Comparison of ENCODE assay signal across 24 cellular contexts in the genomic region with DNA sequence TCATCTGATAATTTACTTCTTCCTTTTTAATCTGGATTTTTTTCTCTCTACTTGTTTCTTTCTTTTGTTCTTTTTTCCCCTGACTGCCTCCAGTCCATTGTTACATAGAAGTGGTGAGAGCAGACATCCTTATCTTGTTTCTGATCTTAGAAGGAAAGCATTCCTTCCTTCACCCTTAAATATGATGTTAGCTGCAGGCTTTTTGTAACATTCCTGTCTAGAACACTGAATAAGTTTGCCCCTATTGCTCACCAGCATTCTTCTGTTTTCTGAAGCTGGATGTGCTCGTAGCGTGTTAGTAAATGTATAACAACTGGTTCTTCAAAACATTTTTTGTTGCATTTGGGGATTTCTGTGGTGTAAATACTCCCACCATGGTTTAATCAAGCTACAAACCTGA.
DNase-seq lines count a peak whose midpoint lies in the region; ATAC-seq, FAIRE-seq and TF ChIP-seq lines count a peak whose summit lies in the region.
"Had no signal": no experiment of that assay in that cellular context is flagged by ENCODE, and none has a peak within 500 bp of the region (broad histone marks: within the 10 kb centered on the region; RNA-seq: fewer than 3 reads in every experiment).

No MANE protein-coding gene starts in this region.

- H3K18ac ChIP-seq in mesendoderm (ENCODE audit: low read length) = no peak overlapping the region

- H3K79me2 ChIP-seq in mesendoderm (ENCODE audit: control insufficient read depth, insufficient read depth, low read length) = no peaks in the 10 kb centered on the region

- H3K27me3 ChIP-seq in mesendoderm (ENCODE audit: insufficient read depth, low read length, poor library complexity) = no peaks in the 10 kb centered on the region
- H3K27me3 ChIP-seq: ascending aorta, heart left ventricle, transverse colon had no signal

- H2BK15ac ChIP-seq in mesendoderm (replicated peaks; ENCODE audit: low read depth) = peak overlapping the region; percentile 19

- H3K4me3 ChIP-seq in AG10803 (ENCODE audit: low read length) (no peak overlapping the region), mesendoderm (ENCODE audit: low read length) (no peak overlapping the region)
- H3K4me3 ChIP-seq: ascending aorta, HAP-1, heart left ventricle, SK-N-MC, transverse colon had no signal

- no peak overlapping the region for H4K8ac ChIP-seq in mesendoderm (ENCODE audit: low read depth, low read length)

- H2BK120ac ChIP-seq in mesendoderm (ENCODE audit: low read depth, low read length) = no peak overlapping the region

- no peaks in the 10 kb centered on the region for H3K79me1 ChIP-seq in mesendoderm (ENCODE audit: low read length)

- H3K9ac ChIP-seq in mesendoderm (ENCODE audit: low read length) = no peak overlapping the region

- no peak for FAIRE-seq in urothelium cell line (lab: Jason Lieb, UNC)

- H3K27ac ChIP-seq in mesendoderm (ENCODE audit: low read depth, low read length) = no peak overlapping the region
- H3K27ac ChIP-seq: ascending aorta, heart left ventricle, SK-N-MC, transverse colon had no signal

- no peak overlapping the region for H3K4ac ChIP-seq in mesendoderm (ENCODE audit: low read depth, low read length)

- DNase-seq in AG10803 (ENCODE audit: low read depth) = peak; percentile 58
- DNase-seq in RPMI7951 (ENCODE audit: low read depth) = peak; percentile 66
- DNase-seq in fibroblast of peridontal ligament (ENCODE audit: extremely low read depth) = peak; percentile 9
- peak; percentile 69 for DNase-seq in mesendoderm
- DNase-seq in superior temporal gyrus (ENCODE audit: extremely low spot score) = no peak
- no peak for DNase-seq in urothelium cell line (ENCODE audit: low spot score)
- DNase-seq: activated CD4-positive, alpha-beta T cell treated with anti-CD3 and anti-CD28 coated beads, Interleukin-2, amount 10 ng/mL, durations not matched to agents 24 days and 14 days; activated naive CD4-positive, alpha-beta T cell treated with anti-CD3 and anti-CD28 coated beads, Interleukin-2, amount 50 U/mL, for 16 hours; activated T-cell treated with anti-CD3 and anti-CD28 coated beads, Interleukin-2, amount 50 U/mL, for 72 hours; C1 segment of cervical spinal cord; Calu3; effector memory CD4-positive, alpha-beta T cell; heart left ventricle; immature natural killer cell; NCI-H1417; NCI-H2081 treated with DMSO at 0.1 percent for 48 hours; NCI-H510A treated with DMSO at 0.1 percent for 48 hours; stimulated activated CD4-positive, alpha-beta T cell treated with anti-CD3 and anti-CD28 coated beads, Interleukin-4, amount 100 ng/mL, for 24 hours; transverse colon had no signal

- H3K36me3 ChIP-seq in mesendoderm (ENCODE audit: control insufficient read depth, insufficient read depth, low read length) = no peaks in the 10 kb centered on the region
- H3K36me3 ChIP-seq: ascending aorta, HAP-1, heart left ventricle, transverse colon had no signal

- no peak for ATAC-seq in GM18870 (IDR thresholded peaks at IDR 0.05; ENCODE audit: unreplicated experiment)
- ATAC-seq in HG03097 (IDR thresholded peaks at IDR 0.05; ENCODE audit: low FRiP score, unreplicated experiment) = no peak
- ATAC-seq: activated T-cell treated with anti-CD3 and anti-CD28 coated beads, Interleukin-2, amount 50 U/mL, for 72 hours; heart left ventricle had no signal

- no peak overlapping the region for H2AK5ac ChIP-seq in mesendoderm (ENCODE audit: low read length)

- H3K56ac ChIP-seq in mesendoderm (ENCODE audit: low read length) = no peak overlapping the region

- H2BK5ac ChIP-seq in mesendoderm (ENCODE audit: low read length) = no peak overlapping the region

- no peak overlapping the region for H3K4me2 ChIP-seq in mesendoderm (ENCODE audit: low read length)

- TF ChIP-seq CTCF in AG10803 (conservative IDR thresholded peaks at IDR 0.05; ENCODE audit: low read length) = no peak

- peaks cover 4% of the 10 kb centered on the region for H3K4me1 ChIP-seq in mesendoderm (ENCODE audit: control insufficient read depth, low read depth, low read length)
- H3K4me1 ChIP-seq: ascending aorta, heart left ventricle had no signal

- no peak overlapping the region for H3K23ac ChIP-seq in mesendoderm (ENCODE audit: low read length)

- H4K5ac ChIP-seq in mesendoderm (ENCODE audit: low read length) = no peak overlapping the region

- no CpG with 5 or more reads among the region's 2 CpGs for WGBS in mesendoderm (ENCODE audit: extremely low coverage, insufficient coverage, low lambda C conversion rate)

Comparison
In these comparisons a context has a peak if more than half of its experiments do, and no peak if none do; other contexts are left out.
1. DNase-seq: peak in AG10803 (single experiment), RPMI7951 (single experiment), fibroblast of peridontal ligament (single experiment) and mesendoderm (single experiment); none in superior temporal gyrus (single experiment) and urothelium cell line (single experiment).